ENCODE assay signal across 19 cellular contexts in genomic region chr3:43818229-43818628, GRCh38.
DNase-seq lines count a peak whose midpoint lies in the region; ATAC-seq and TF ChIP-seq lines count a peak whose summit lies in the region.
"Had no signal": no experiment of that assay in that cellular context is flagged by ENCODE, and none has a peak within 500 bp of the region (broad histone marks: within the 10 kb centered on the region; RNA-seq: fewer than 3 reads in every experiment).

No MANE protein-coding gene starts in this region.

- no peak overlapping the region for H3K4me3 ChIP-seq in esophagus muscularis mucosa
- H3K4me3 ChIP-seq: GM23338 had no signal

- H3K4me1 ChIP-seq in esophagus muscularis mucosa = no peaks in the 10 kb centered on the region
- H3K4me1 ChIP-seq: BE2C, Caco-2 had no signal

- no peak overlapping the region for H3K27ac Mint-ChIP-seq in activated CD4-positive, alpha-beta T cell treated with anti-CD3 and anti-CD28 coated beads for 36 hours
- H3K27ac Mint-ChIP-seq in activated T-helper 17 cell treated with anti-CD3 and anti-CD28 coated beads, Interleukin-2, amount 50 U/mL, for 72 hours = peak overlapping the region; percentile 16
- peak overlapping the region; percentile 2 for H3K27ac Mint-ChIP-seq in stimulated activated naive B cell treated with anti-CD40 and anti-IgM and Interleukin-4, amounts not matched to agents 10 μg/mL and 1 μg/mL and 100 μg/mL, for 72 hours
- H3K27ac Mint-ChIP-seq: CD4-positive, CD25-positive, alpha-beta regulatory T cell; CD8-positive, alpha-beta T cell; GM23338; H9 had no signal

- intact Hi-C loops in activated CD4-positive, alpha-beta T cell treated with anti-CD3 and anti-CD28 coated beads for 36 hours (cut with DNase I, micrococcal nuclease) = no loop called here
- intact Hi-C loops in esophagus muscularis mucosa (cut with DNase I) = no loop called here

- no peak overlapping the region for H3K4me3 Mint-ChIP-seq in activated CD4-positive, alpha-beta T cell treated with anti-CD3 and anti-CD28 coated beads for 36 hours
- no peak overlapping the region for H3K4me3 Mint-ChIP-seq in activated T-helper 17 cell treated with anti-CD3 and anti-CD28 coated beads, Interleukin-2, amount 50 U/mL, for 72 hours
- H3K4me3 Mint-ChIP-seq in stimulated activated naive B cell treated with anti-CD40 and anti-IgM and Interleukin-4, amounts not matched to agents 10 μg/mL and 1 μg/mL and 100 μg/mL, for 72 hours = no peak overlapping the region
- H3K4me3 Mint-ChIP-seq: CD4-positive, CD25-positive, alpha-beta regulatory T cell; CD8-positive, alpha-beta T cell; GM23338; H9 had no signal

- no peak for DNase-seq in activated CD4-positive, alpha-beta T cell treated with anti-CD3 and anti-CD28 coated beads for 36 hours
- no peak for DNase-seq in activated CD4-positive, alpha-beta T cell treated with anti-CD3 and anti-CD28 coated beads, Interleukin-2, amount 50 U/mL, for 1 hour
- DNase-seq in esophagus muscularis mucosa (ENCODE audit: extremely low spot score) (peak; percentile 45), Ammon's horn (ENCODE audit: low spot score) (no peak), GM19238 (ENCODE audit: insufficient read length, low spot score) (no peak)
- DNase-seq in stimulated activated naive B cell treated with anti-CD40 and anti-IgM and Interleukin-4, amounts not matched to agents 10 μg/mL and 1 μg/mL and 100 μg/mL, for 72 hours = no peak
- DNase-seq: BE2C; Caco-2; CD4-positive, CD25-positive, alpha-beta regulatory T cell; CD8-positive, alpha-beta T cell; DMS153; DND-41; H9 had no signal

- no peaks in the 10 kb centered on the region for H3K27me3 ChIP-seq in esophagus muscularis mucosa
- H3K27me3 ChIP-seq: BE2C had no signal

- H3K27ac ChIP-seq in esophagus muscularis mucosa (replicated peaks in 1 of 4) = no peak overlapping the region
- H3K27ac ChIP-seq: 22Rv1, C4-2B had no signal

- no peaks in the 10 kb centered on the region for H3K9me3 ChIP-seq in esophagus muscularis mucosa
- H3K9me3 ChIP-seq: BE2C, Caco-2 had no signal

- CTCF ChIA-PET in activated CD4-positive, alpha-beta T cell treated with anti-CD3 and anti-CD28 coated beads for 36 hours (lab: Charles Lee) = no interaction called here

- peaks cover 4% of the 10 kb centered on the region for H3K4me1 Mint-ChIP-seq in activated CD4-positive, alpha-beta T cell treated with anti-CD3 and anti-CD28 coated beads for 36 hours
- peaks cover 10% of the 10 kb centered on the region for H3K4me1 Mint-ChIP-seq in activated T-helper 17 cell treated with anti-CD3 and anti-CD28 coated beads, Interleukin-2, amount 50 U/mL, for 72 hours
- peaks cover 30 to 32% of the 10 kb centered on the region in 2 donors for H3K4me1 Mint-ChIP-seq in stimulated activated naive B cell treated with anti-CD40 and anti-IgM and Interleukin-4, amounts not matched to agents 10 μg/mL and 1 μg/mL and 100 μg/mL, for 72 hours
- H3K4me1 Mint-ChIP-seq: CD4-positive, CD25-positive, alpha-beta regulatory T cell had no signal

- POLR2A ChIA-PET in activated CD4-positive, alpha-beta T cell treated with anti-CD3 and anti-CD28 coated beads for 36 hours (lab: Charles Lee) = no interaction called here

- no peaks in the 10 kb centered on the region for H3K36me3 ChIP-seq in esophagus muscularis mucosa
- H3K36me3 ChIP-seq: BE2C had no signal

- TF ChIP-seq EP300 in esophagus muscularis mucosa (IDR thresholded peaks at IDR 0.05) = no peak

- TF ChIP-seq CTCF in esophagus muscularis mucosa (IDR thresholded peaks at IDR 0.05) = no peak

- no peak for TF ChIP-seq POLR2A in esophagus muscularis mucosa (IDR thresholded peaks at IDR 0.05; ENCODE audit: low read depth)

- H3K9me3 Mint-ChIP-seq in activated CD4-positive, alpha-beta T cell treated with anti-CD3 and anti-CD28 coated beads for 36 hours (ENCODE audit: low read depth) = no peaks in the 10 kb centered on the region
- H3K9me3 Mint-ChIP-seq in activated T-helper 17 cell treated with anti-CD3 and anti-CD28 coated beads, Interleukin-2, amount 50 U/mL, for 72 hours = no peaks in the 10 kb centered on the region
- peaks cover 0 to 3% of the 10 kb centered on the region in 2 donors for H3K9me3 Mint-ChIP-seq in stimulated activated naive B cell treated with anti-CD40 and anti-IgM and Interleukin-4, amounts not matched to agents 10 μg/mL and 1 μg/mL and 100 μg/mL, for 72 hours
- H3K9me3 Mint-ChIP-seq: CD8-positive, alpha-beta T cell; GM23338; H9 had no signal

- H3K36me3 Mint-ChIP-seq in activated CD4-positive, alpha-beta T cell treated with anti-CD3 and anti-CD28 coated beads for 36 hours (ENCODE audit: low read depth) = no peaks in the 10 kb centered on the region
- H3K36me3 Mint-ChIP-seq in activated T-helper 17 cell treated with anti-CD3 and anti-CD28 coated beads, Interleukin-2, amount 50 U/mL, for 72 hours (ENCODE audit: low read depth) = no peaks in the 10 kb centered on the region
- no peaks in the 10 kb centered on the region for H3K36me3 Mint-ChIP-seq in stimulated activated naive B cell treated with anti-CD40 and anti-IgM and Interleukin-4, amounts not matched to agents 10 μg/mL and 1 μg/mL and 100 μg/mL, for 72 hours
- H3K36me3 Mint-ChIP-seq: CD4-positive, CD25-positive, alpha-beta regulatory T cell; CD8-positive, alpha-beta T cell had no signal

- H3K27me3 Mint-ChIP-seq in activated CD4-positive, alpha-beta T cell treated with anti-CD3 and anti-CD28 coated beads for 36 hours = peaks cover 4% of the 10 kb centered on the region
- H3K27me3 Mint-ChIP-seq in activated T-helper 17 cell treated with anti-CD3 and anti-CD28 coated beads, Interleukin-2, amount 50 U/mL, for 72 hours = peaks cover 3% of the 10 kb centered on the region
- H3K27me3 Mint-ChIP-seq in stimulated activated naive B cell treated with anti-CD40 and anti-IgM and Interleukin-4, amounts not matched to agents 10 μg/mL and 1 μg/mL and 100 μg/mL, for 72 hours = peaks cover 5 to 21% of the 10 kb centered on the region in 2 donors

- peak; percentile 55 for ATAC-seq in activated CD4-positive, alpha-beta T cell treated with anti-CD3 and anti-CD28 coated beads for 36 hours
- peak; percentile 42 for ATAC-seq in activated T-helper 17 cell treated with anti-CD3 and anti-CD28 coated beads, Interleukin-2, amount 50 U/mL, for 72 hours (replicated peaks)
- ATAC-seq in stimulated activated naive B cell treated with anti-CD40 and anti-IgM and Interleukin-4, amounts not matched to agents 10 μg/mL and 1 μg/mL and 100 μg/mL, for 72 hours (replicated peaks) = peak; percentile 44 to 49
- ATAC-seq in GM19324 (IDR thresholded peaks at IDR 0.05; ENCODE audit: low FRiP score, unreplicated experiment) = no peak
- ATAC-seq: CD8-positive, alpha-beta T cell; GM23338; HCT116 had no signal
